In genomic region chr14:92539419-92539818, GRCh38 we compare ENCODE assay signal across 11 cellular contexts. TPM values are rescaled to one million over a fixed set of nuclear protein-coding genes. Genes with fewer than 3 reads are reported as not detected.
A peak's percentile ranks its signal among the peaks of the same experiment; 100 is the strongest.
DNase-seq lines count a peak whose midpoint lies in the region; ATAC-seq and TF ChIP-seq lines count a peak whose summit lies in the region.
"Had no signal": no experiment of that assay in that cellular context is flagged by ENCODE, and none has a peak within 500 bp of the region (broad histone marks: within the 10 kb centered on the region; RNA-seq: fewer than 3 reads in every experiment).

No MANE protein-coding gene starts in this region.

- CTCF ChIA-PET in activated CD8-positive, alpha-beta memory T cell treated with anti-CD3 and anti-CD28 coated beads, Interleukin-2, amount 10 ng/mL, durations not matched to agents 7 days and 5 days (lab: Charles Lee): interaction anchor here (0.8 to 1.4 kb wide), 2 partner anchors 47 to 141 kb away, joined by 3 to 4 read pairs; no protein-coding TSS in a partner anchor

- H3K27ac ChIP-seq in duodenal mucosa (ENCODE audit: low read depth, low read length) (peak overlapping the region; percentile 44), transverse colon (peak overlapping the region; percentile 83 to 91 (median 84))

- peak overlapping the region in 1 of 2 donors; percentile 55 for H3K9ac ChIP-seq in duodenal mucosa (ENCODE audit: low read depth in 1 of 2, low read length in 2 of 2)

- no peak for ATAC-seq in activated CD8-positive, alpha-beta memory T cell treated with anti-CD3 and anti-CD28 coated beads, Interleukin-2, amount 10 ng/mL, durations not matched to agents 7 days and 5 days
- ATAC-seq in GM18861 (IDR thresholded peaks at IDR 0.05; ENCODE audit: unreplicated experiment): no peak

- H3K9me3 Mint-ChIP-seq in activated CD8-positive, alpha-beta memory T cell treated with anti-CD3 and anti-CD28 coated beads, Interleukin-2, amount 10 ng/mL, durations not matched to agents 7 days and 5 days (ENCODE audit: low read depth): no peaks in the 10 kb centered on the region
- H3K9me3 Mint-ChIP-seq in nephron progenitor cell: no peaks in the 10 kb centered on the region

- DNase-seq in activated CD8-positive, alpha-beta memory T cell treated with anti-CD3 and anti-CD28 coated beads, Interleukin-2, amount 10 ng/mL, durations not matched to agents 7 days and 5 days: no peak
- DNase-seq in activated CD8-positive, alpha-beta memory T cell treated with anti-CD3 and anti-CD28 coated beads, Interleukin-2, amount 50 U/mL, for 4 hours: no peak
- DNase-seq in nephron progenitor cell (no peak), transverse colon (no peak), MG63 (no peak), 8988T (no peak)
- DNase-seq: NCI-H146; NK-92 treated with Interleukin-12 subunit alpha and Interleukin-12 subunit beta, amount 100 ng/mL, for 24 hours; T-helper 1 cell had no signal

- intact Hi-C loops in transverse colon (cut with DNase I; ENCODE audit: low total_unique reads): no loop called here

- TF ChIP-seq CTCF in nephron progenitor cell (IDR thresholded peaks at IDR 0.05) (no peak), transverse colon (IDR thresholded peaks at IDR 0.05) (no peak)

- H3K4me3 ChIP-seq in duodenal mucosa (ENCODE audit: low read depth in 1 of 2, low read length in 2 of 2) (no peak overlapping the region), transverse colon (no peak overlapping the region), MG63 (no peak overlapping the region)

- H3K27me3 Mint-ChIP-seq in activated CD8-positive, alpha-beta memory T cell treated with anti-CD3 and anti-CD28 coated beads, Interleukin-2, amount 10 ng/mL, durations not matched to agents 7 days and 5 days: no peaks in the 10 kb centered on the region
- H3K27me3 Mint-ChIP-seq in nephron progenitor cell (ENCODE audit: low read depth, poor library complexity): peaks cover 4% of the 10 kb centered on the region

- no peaks in the 10 kb centered on the region for H3K36me3 ChIP-seq in duodenal mucosa (ENCODE audit: control insufficient read depth in 1 of 2, insufficient read depth in 2 of 2, low read length in 2 of 2)
- H3K36me3 ChIP-seq in transverse colon: no peaks in the 10 kb centered on the region
- H3K36me3 ChIP-seq in MG63: no peaks in the 10 kb centered on the region

- H3K36me3 Mint-ChIP-seq in activated CD8-positive, alpha-beta memory T cell treated with anti-CD3 and anti-CD28 coated beads, Interleukin-2, amount 10 ng/mL, durations not matched to agents 7 days and 5 days: peaks cover 14% of the 10 kb centered on the region
- no peaks in the 10 kb centered on the region for H3K36me3 Mint-ChIP-seq in nephron progenitor cell (ENCODE audit: low read depth)

- in situ Hi-C loops in transverse colon (cut with MboI; ENCODE audit: low pct_ligation_motif_present in 1 of 4, low pct_unique_long_range_greater_than_20kb in 1 of 4, low sequenced_read_pairs in 3 of 4): no loop called here

- H3K4me1 ChIP-seq in duodenal mucosa (ENCODE audit: control insufficient read depth in 1 of 2, insufficient read depth in 2 of 2, low read length in 2 of 2): peaks cover 28 to 40% of the 10 kb centered on the region in 2 donors
- H3K4me1 ChIP-seq in transverse colon: peaks cover 24 to 54% (median 44%) of the 10 kb centered on the region in 4 donors

- no peak for TF ChIP-seq POLR2A in transverse colon (IDR thresholded peaks at IDR 0.05)

- H3K27me3 ChIP-seq in duodenal mucosa (ENCODE audit: control insufficient read depth in 1 of 2, insufficient read depth in 2 of 2, low read length in 2 of 2): no peaks in the 10 kb centered on the region
- H3K27me3 ChIP-seq in transverse colon: no peaks in the 10 kb centered on the region
- no peaks in the 10 kb centered on the region for H3K27me3 ChIP-seq in MG63

- no peak overlapping the region for H3K4me3 Mint-ChIP-seq in activated CD8-positive, alpha-beta memory T cell treated with anti-CD3 and anti-CD28 coated beads, Interleukin-2, amount 10 ng/mL, durations not matched to agents 7 days and 5 days
- no peak overlapping the region for H3K4me3 Mint-ChIP-seq in nephron progenitor cell

- no peak for TF ChIP-seq EP300 in transverse colon (IDR thresholded peaks at IDR 0.05; ENCODE audit: low read depth)

- H3K9me3 ChIP-seq in duodenal mucosa (ENCODE audit: control insufficient read depth in 1 of 2, low read length in 2 of 2) (no peaks in the 10 kb centered on the region), transverse colon (no peaks in the 10 kb centered on the region), MG63 (no peaks in the 10 kb centered on the region)

- 60 to 93% methylated on average over 1 to 3 of the region's 3 CpGs for WGBS in transverse colon (ENCODE audit: low coverage in 1 of 2), 2 donors

- peak overlapping the region; percentile 11 for H3K27ac Mint-ChIP-seq in activated CD8-positive, alpha-beta memory T cell treated with anti-CD3 and anti-CD28 coated beads, Interleukin-2, amount 10 ng/mL, durations not matched to agents 7 days and 5 days
- peak overlapping the region; percentile 81 for H3K27ac Mint-ChIP-seq in nephron progenitor cell

- peaks cover 76% of the 10 kb centered on the region for H3K4me1 Mint-ChIP-seq in activated CD8-positive, alpha-beta memory T cell treated with anti-CD3 and anti-CD28 coated beads, Interleukin-2, amount 10 ng/mL, durations not matched to agents 7 days and 5 days
- H3K4me1 Mint-ChIP-seq in nephron progenitor cell: peaks cover 7% of the 10 kb centered on the region

RNA-seq across cellular contexts. Expression of gene RIN3, which starts 25.8 kb away (rescaled TPM):
- 100 to 1,000 TPM in 1 of 2 experiments, 10 to 100 TPM in 1; 76.1 to 122 TPM for total RNA-seq in activated CD8-positive, alpha-beta memory T cell treated with anti-CD3 and anti-CD28 coated beads, Interleukin-2, amount 10 ng/mL, durations not matched to agents 7 days and 5 days
- total RNA-seq in transverse colon: 10 to 100 TPM; 16.2 to 24.3 (median 20.7) TPM
- total RNA-seq in MG63 (2014; rRNA removed; shearing (Covaris generic); ENCODE audit: low replicate concordance): 1.4 and 2.2 TPM in 2 replicates
